ENCODE assay signal across 24 cellular contexts in the genomic region with DNA sequence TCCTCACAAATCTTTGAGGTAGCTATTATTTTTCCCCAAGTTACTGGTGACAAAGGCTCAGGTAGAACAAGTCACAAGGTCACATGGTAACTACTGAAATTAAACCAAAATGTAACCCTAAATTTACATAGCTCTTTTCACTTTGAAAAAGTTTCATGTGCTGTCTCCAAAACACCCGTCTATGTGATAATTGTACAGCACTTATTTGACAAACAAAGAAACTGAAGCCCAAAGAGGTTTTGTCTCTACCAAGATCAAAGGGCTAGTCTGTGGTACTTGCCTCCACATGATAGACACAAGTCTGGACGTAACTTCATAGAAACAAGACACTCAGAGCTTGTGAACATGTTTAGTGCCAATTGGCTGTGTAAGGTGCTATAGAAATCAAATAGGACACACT.
DNase-seq lines count a peak whose midpoint lies in the region; ATAC-seq, FAIRE-seq and TF ChIP-seq lines count a peak whose summit lies in the region.
"Had no signal": no experiment of that assay in that cellular context is flagged by ENCODE, and none has a peak within 500 bp of the region (broad histone marks: within the 10 kb centered on the region; RNA-seq: fewer than 3 reads in every experiment).

No MANE protein-coding gene starts in this region.

- peak; percentile 74 for DNase-seq in NCI-H1105 treated with DMSO at 0.1 percent for 48 hours (lab: John Stamatoyannopoulos, UW)
- no peak for DNase-seq in NCI-H1105 (lab: John Stamatoyannopoulos, UW)
- no peak for DNase-seq in keratinocyte (ENCODE audit: low read depth, low spot score)
- DNase-seq in AML-193 (lab: John Stamatoyannopoulos, UW), result no peak
- DNase-seq in stimulated activated naive B cell treated with anti-CD40 and anti-IgM and Interleukin-4, amounts not matched to agents 10 μg/mL and 1 μg/mL and 100 μg/mL, for 72 hours, result no peak
- DNase-seq in PC-9, result no peak
- DNase-seq: 8988T; activated CD4-positive, alpha-beta T cell treated with anti-CD3 and anti-CD28 coated beads, Interleukin-2, amount 10 ng/mL, durations not matched to agents 7 days and 5 days; activated naive CD4-positive, alpha-beta T cell treated with Interleukin-2 at 50 U/mL for 16 hours; aorta; GDM1; H9; NCI-H1092; NCI-H2171 treated with DMSO at 0.1 percent for 48 hours; stimulated activated CD4-positive, alpha-beta T cell treated with anti-CD3 and anti-CD28 coated beads, Interleukin-15, amount 100 ng/mL, for 24 hours; stimulated activated naive CD8-positive, alpha-beta T cell treated with anti-CD3 and anti-CD28 coated beads, Interleukin-15, Interleukin-2, amounts not matched to agents 100 U/mL and 50 U/mL, for 24 hours had no signal

- intact Hi-C loops in PC-9 (cut with micrococcal nuclease; ENCODE audit: unreplicated experiment), result no loop called here

- no peaks in the 10 kb centered on the region for H3K9me3 ChIP-seq in keratinocyte (ENCODE audit: control insufficient read depth, low read depth, low read length)
- H3K9me3 ChIP-seq in PC-9 (ENCODE audit: insufficient read depth, low read depth), result no peaks in the 10 kb centered on the region

- H3K36me3 Mint-ChIP-seq in stimulated activated naive B cell treated with anti-CD40 and anti-IgM and Interleukin-4, amounts not matched to agents 10 μg/mL and 1 μg/mL and 100 μg/mL, for 72 hours, result no peaks in the 10 kb centered on the region

- BruUV-seq in PC-9 (replicated peaks; lab: Mats Ljungman, UMichigan), result no TSS peak

- H3K36me3 ChIP-seq in keratinocyte (ENCODE audit: control insufficient read depth in 2 of 2, extremely low read depth in 1 of 2, insufficient read depth in 2 of 2, low read length in 2 of 2) (no peaks in the 10 kb centered on the region), PC-9 (ENCODE audit: low read depth) (no peaks in the 10 kb centered on the region)

- H3K27me3 ChIP-seq in keratinocyte (ENCODE audit: control insufficient read depth, extremely low read depth, insufficient read depth, low read length), result no peaks in the 10 kb centered on the region
- peaks cover 64% of the 10 kb centered on the region for H3K27me3 ChIP-seq in PC-9 (ENCODE audit: insufficient read depth, low read depth)

- no peak overlapping the region for H3K27ac Mint-ChIP-seq in stimulated activated naive B cell treated with anti-CD40 and anti-IgM and Interleukin-4, amounts not matched to agents 10 μg/mL and 1 μg/mL and 100 μg/mL, for 72 hours
- H3K27ac Mint-ChIP-seq: activated CD4-positive, alpha-beta T cell treated with anti-CD3 and anti-CD28 coated beads, Interleukin-2, amount 10 ng/mL, durations not matched to agents 7 days and 5 days; H9; type B pancreatic cell had no signal

- H3K79me2 ChIP-seq in keratinocyte (ENCODE audit: control insufficient read depth, insufficient read depth, low read length) (no peaks in the 10 kb centered on the region), PC-9 (ENCODE audit: low read depth) (no peaks in the 10 kb centered on the region)

- H3F3A ChIP-seq in PC-9 (ENCODE audit: insufficient read depth, low read depth), result no peaks in the 10 kb centered on the region

- H3K27ac ChIP-seq in keratinocyte (ENCODE audit: control insufficient read depth, insufficient read depth, low read length), result no peak overlapping the region
- H3K27ac ChIP-seq in PC-9, result no peak overlapping the region
- H3K27ac ChIP-seq: KMS-11 had no signal

- TF ChIP-seq CTCF in keratinocyte (optimal IDR thresholded peaks at IDR 0.05 in 1 of 3, IDR thresholded peaks at IDR 0.05 in 1 of 3, conservative IDR thresholded peaks at IDR 0.05 in 1 of 3; ENCODE audit: extremely low read depth in 1 of 3, insufficient read depth in 2 of 3, low read length in 3 of 3) (no peak), PC-9 (conservative IDR thresholded peaks at IDR 0.05) (no peak)

- no peaks in the 10 kb centered on the region for H3K9me3 Mint-ChIP-seq in stimulated activated naive B cell treated with anti-CD40 and anti-IgM and Interleukin-4, amounts not matched to agents 10 μg/mL and 1 μg/mL and 100 μg/mL, for 72 hours
- H3K9me3 Mint-ChIP-seq: activated CD4-positive, alpha-beta T cell treated with anti-CD3 and anti-CD28 coated beads, Interleukin-2, amount 10 ng/mL, durations not matched to agents 7 days and 5 days; type B pancreatic cell had no signal

- no peaks in the 10 kb centered on the region for H3K27me3 Mint-ChIP-seq in stimulated activated naive B cell treated with anti-CD40 and anti-IgM and Interleukin-4, amounts not matched to agents 10 μg/mL and 1 μg/mL and 100 μg/mL, for 72 hours
- H3K27me3 Mint-ChIP-seq: type B pancreatic cell had no signal

- H3K4me1 Mint-ChIP-seq in stimulated activated naive B cell treated with anti-CD40 and anti-IgM and Interleukin-4, amounts not matched to agents 10 μg/mL and 1 μg/mL and 100 μg/mL, for 72 hours, result peaks cover 0 to 3% of the 10 kb centered on the region in 2 donors

- no peak overlapping the region for H3K4me3 ChIP-seq in keratinocyte (ENCODE audit: control insufficient read depth in 2 of 3, extremely low read depth in 1 of 3, insufficient read depth in 2 of 3, low read depth in 1 of 3, low read length in 3 of 3)
- no peak overlapping the region for H3K4me3 ChIP-seq in PC-9

- FAIRE-seq in keratinocyte (lab: Jason Lieb, UNC), result peak; percentile 46
- FAIRE-seq: colon, D721Med, endometrium, TTC549 had no signal

- H3K4me1 ChIP-seq in keratinocyte (ENCODE audit: control insufficient read depth, extremely low read depth, insufficient read depth, low read length) (peaks cover 26% of the 10 kb centered on the region), PC-9 (replicated peaks; ENCODE audit: insufficient read depth) (no peaks in the 10 kb centered on the region)

- H3K4me3 Mint-ChIP-seq in stimulated activated naive B cell treated with anti-CD40 and anti-IgM and Interleukin-4, amounts not matched to agents 10 μg/mL and 1 μg/mL and 100 μg/mL, for 72 hours, result no peak overlapping the region
- H3K4me3 Mint-ChIP-seq: activated CD4-positive, alpha-beta T cell treated with anti-CD3 and anti-CD28 coated beads, Interleukin-2, amount 10 ng/mL, durations not matched to agents 7 days and 5 days; H9; type B pancreatic cell had no signal

- H4K20me1 ChIP-seq in keratinocyte (ENCODE audit: control insufficient read depth, extremely low read depth, insufficient read depth, low read length) (no peaks in the 10 kb centered on the region), PC-9 (ENCODE audit: insufficient read depth) (no peaks in the 10 kb centered on the region)

- H3K9ac ChIP-seq in keratinocyte (ENCODE audit: control insufficient read depth, extremely low read depth, insufficient read depth, low read length), result no peak overlapping the region
- H3K9ac ChIP-seq: KMS-11 had no signal

- dilution Hi-C loops in keratinocyte (cut with MboI; ENCODE audit: extremely low pct_ligation_motif_present, low sequenced_read_pairs), result no loop called here

- H3K9me2 ChIP-seq in PC-9 (ENCODE audit: insufficient read depth), result no peaks in the 10 kb centered on the region

- H3K9me1 ChIP-seq in keratinocyte (ENCODE audit: control insufficient read depth, extremely low read depth, insufficient read depth, low read length), result no peaks in the 10 kb centered on the region

- H2AFZ ChIP-seq in keratinocyte (ENCODE audit: control insufficient read depth, low read length) (no peak overlapping the region), PC-9 (no peak overlapping the region)

- H3K4me2 ChIP-seq in keratinocyte (ENCODE audit: control insufficient read depth, extremely low read depth, insufficient read depth, low read depth, low read length), result no peak overlapping the region
- H3K4me2 ChIP-seq in PC-9, result no peak overlapping the region
- H3K4me2 ChIP-seq: KMS-11 had no signal

- CTCF ChIA-PET in PC-9 (lab: Charles Lee), result no interaction called here

- ATAC-seq in GM21526 (IDR thresholded peaks at IDR 0.05; ENCODE audit: low FRiP score, unreplicated experiment) (peak; percentile 38), HG03520 (IDR thresholded peaks at IDR 0.05; ENCODE audit: unreplicated experiment) (peak; percentile 38)
- ATAC-seq in stimulated activated naive B cell treated with anti-CD40 and anti-IgM and Interleukin-4, amounts not matched to agents 10 μg/mL and 1 μg/mL and 100 μg/mL, for 72 hours (replicated peaks), result no peak
- ATAC-seq: stimulated activated naive CD8-positive, alpha-beta T cell treated with anti-CD3 and anti-CD28 coated beads, Interleukin-15, Interleukin-2, amounts not matched to agents 100 U/mL and 50 U/mL, for 24 hours had no signal

- POLR2A ChIA-PET in PC-9 (lab: Charles Lee; ENCODE audit: unreplicated experiment), result no interaction called here

Comparison
In these comparisons a context has a peak if more than half of its experiments do, and no peak if none do; other contexts are left out.
1. ATAC-seq: peak in GM21526 (single experiment) and HG03520 (single experiment); none in stimulated activated naive B cell treated with anti-CD40 and anti-IgM and Interleukin-4, amounts not matched to agents 10 μg/mL and 1 μg/mL and 100 μg/mL, for 72 hours (0 of 2).